23 cellular contexts compared by ENCODE assay signal in genomic region chr4:16729361-16729760, GRCh38.
DNase-seq lines count a peak whose midpoint lies in the region; ATAC-seq and TF ChIP-seq lines count a peak whose summit lies in the region.
"Had no signal": no experiment of that assay in that cellular context is flagged by ENCODE, and none has a peak within 500 bp of the region (broad histone marks: within the 10 kb centered on the region; RNA-seq: fewer than 3 reads in every experiment).

No MANE protein-coding gene starts in this region.

- TF ChIP-seq CTCF in neural progenitor cell (IDR thresholded peaks at IDR 0.05), result no peak

- H3K4me3 ChIP-seq in HAP-1 (no peak overlapping the region), endocrine pancreas (ENCODE audit: control insufficient read depth, insufficient read depth, low read length) (no peak overlapping the region), neural progenitor cell (no peak overlapping the region)
- H3K4me3 ChIP-seq: BLaER1, GM12878, K562 had no signal

- H3K27me3 Mint-ChIP-seq in neural progenitor cell (ENCODE audit: insufficient read depth, low read depth), result no peaks in the 10 kb centered on the region

- in situ Hi-C loops in HAP-1 (cut with MboI; ENCODE audit: low sequenced_read_pairs), result no loop called here

- H3K4me1 ChIP-seq in HAP-1 (peaks cover 41% of the 10 kb centered on the region), endocrine pancreas (ENCODE audit: control insufficient read depth, insufficient read depth, low read length) (peaks cover 4% of the 10 kb centered on the region), neural progenitor cell (peaks cover 27% of the 10 kb centered on the region)
- H3K4me1 ChIP-seq: BLaER1 had no signal

- no peak for ATAC-seq in GM18505 (IDR thresholded peaks at IDR 0.05; ENCODE audit: unreplicated experiment)
- no peak for ATAC-seq in SK-N-SH treated with all-trans-retinoic acid at 6 μM for 48 hours
- ATAC-seq: GM12878, HepG2, K562 had no signal

- H3K9me3 ChIP-seq in HAP-1 (no peaks in the 10 kb centered on the region), endocrine pancreas (ENCODE audit: control insufficient read depth, low read length) (no peaks in the 10 kb centered on the region), neural progenitor cell (ENCODE audit: low read depth) (no peaks in the 10 kb centered on the region)

- peak overlapping the region; percentile 60 for H3K27ac Mint-ChIP-seq in neural progenitor cell
- H3K27ac Mint-ChIP-seq: CD4-positive, alpha-beta T cell had no signal

- H3K36me3 ChIP-seq in HAP-1 (replicated peaks) (no peaks in the 10 kb centered on the region), endocrine pancreas (ENCODE audit: control insufficient read depth, insufficient read depth, low read length) (no peaks in the 10 kb centered on the region), neural progenitor cell (no peaks in the 10 kb centered on the region)
- H3K36me3 ChIP-seq: BLaER1 had no signal

- peak overlapping the region; percentile 46 for H3K4me3 Mint-ChIP-seq in neural progenitor cell
- H3K4me3 Mint-ChIP-seq: CD4-positive, alpha-beta T cell had no signal

- no peaks in the 10 kb centered on the region for H3K27me3 ChIP-seq in HAP-1 (ENCODE audit: low read depth)
- no peaks in the 10 kb centered on the region for H3K27me3 ChIP-seq in endocrine pancreas (ENCODE audit: control insufficient read depth, insufficient read depth, low read length)
- no peaks in the 10 kb centered on the region for H3K27me3 ChIP-seq in neural progenitor cell
- H3K27me3 ChIP-seq: BLaER1 had no signal

- peak overlapping the region; percentile 78 for H2AFZ ChIP-seq in neural progenitor cell (replicated peaks)

- H3K4me1 Mint-ChIP-seq in neural progenitor cell, result peaks cover 55% of the 10 kb centered on the region

- H3F3A ChIP-seq in neural progenitor cell (ENCODE audit: low read depth), result no peaks in the 10 kb centered on the region

- peak overlapping the region; percentile 39 for H3K4me2 ChIP-seq in neural progenitor cell
- H3K4me2 ChIP-seq: BLaER1 had no signal

- TF ChIP-seq POLR2A in GM18505 (IDR thresholded peaks at IDR 0.05; ENCODE audit: borderline replicate concordance, extremely low read depth, insufficient read depth, insufficient read length), result no peak

- H3K36me3 Mint-ChIP-seq in neural progenitor cell, result peaks cover 10% of the 10 kb centered on the region

- H3K9ac ChIP-seq in endocrine pancreas (ENCODE audit: control insufficient read depth, insufficient read depth, low read length) (peak overlapping the region; percentile 36), neural progenitor cell (no peak overlapping the region)
- H3K9ac ChIP-seq: BLaER1 had no signal

- H3K79me2 ChIP-seq in neural progenitor cell (ENCODE audit: low read depth), result no peaks in the 10 kb centered on the region

- H3K27ac ChIP-seq in neural progenitor cell, result no peak overlapping the region
- H3K27ac ChIP-seq: BLaER1, HL-60 had no signal

- no peaks in the 10 kb centered on the region for H4K20me1 ChIP-seq in neural progenitor cell (ENCODE audit: low read depth)
- H4K20me1 ChIP-seq: BLaER1 had no signal

- peak; percentile 62 to 98 for DNase-seq in HAP-1 (ENCODE audit: low spot score in 2 of 2)
- no peak for DNase-seq in neural progenitor cell (ENCODE audit: low spot score)
- no peak for DNase-seq in NCI-H2081 (lab: John Stamatoyannopoulos, UW)
- no peak for DNase-seq in stimulated activated naive CD4-positive, alpha-beta T cell treated with Interleukin-2 at 50 U/mL for 16 hours (lab: John Stamatoyannopoulos, UW)
- DNase-seq: ACHN; CD4-positive, alpha-beta T cell; COR-L47; DND-41; NCI-H1092 treated with DMSO at 0.1 percent for 48 hours; NCI-H146; NCI-H2029; NCI-H226; NCI-H510A treated with DMSO at 0.1 percent for 48 hours; NCI-H748 treated with DMSO at 0.1 percent for 48 hours; NK-92 treated with Interleukin-12 subunit alpha and Interleukin-12 subunit beta, amount 100 ng/mL, for 24 hours had no signal

- peaks cover 12% of the 10 kb centered on the region for H3K9me3 Mint-ChIP-seq in neural progenitor cell

TF ChIP-seq in SK-N-SH treated with all-trans-retinoic acid at 6 μM for 48 hours, 23 proteins besides CTCF, POLR2A, EP300 and RAD21:
- no peak for TF ChIP-seq ZFP30 (CRISPR knock-in tag; IDR thresholded peaks at IDR 0.05)
- TF ChIP-seq ESRRG (CRISPR knock-in tag; IDR thresholded peaks at IDR 0.05), result no peak
- TF ChIP-seq PATZ1 (CRISPR knock-in tag; IDR thresholded peaks at IDR 0.05; ENCODE audit: borderline replicate concordance), result no peak
- no peak for TF ChIP-seq GLIS3 (CRISPR knock-in tag; IDR thresholded peaks at IDR 0.05)
- TF ChIP-seq SNAI2 (CRISPR knock-in tag; IDR thresholded peaks at IDR 0.05), result no peak
- TF ChIP-seq TSHZ2 (CRISPR knock-in tag; IDR thresholded peaks at IDR 0.05), result no peak
- TF ChIP-seq ISL1 (CRISPR knock-in tag; IDR thresholded peaks at IDR 0.05), result no peak
- no peak for TF ChIP-seq TCF4 (CRISPR knock-in tag; IDR thresholded peaks at IDR 0.05; ENCODE audit: borderline replicate concordance)
- TF ChIP-seq, protein P1, sequence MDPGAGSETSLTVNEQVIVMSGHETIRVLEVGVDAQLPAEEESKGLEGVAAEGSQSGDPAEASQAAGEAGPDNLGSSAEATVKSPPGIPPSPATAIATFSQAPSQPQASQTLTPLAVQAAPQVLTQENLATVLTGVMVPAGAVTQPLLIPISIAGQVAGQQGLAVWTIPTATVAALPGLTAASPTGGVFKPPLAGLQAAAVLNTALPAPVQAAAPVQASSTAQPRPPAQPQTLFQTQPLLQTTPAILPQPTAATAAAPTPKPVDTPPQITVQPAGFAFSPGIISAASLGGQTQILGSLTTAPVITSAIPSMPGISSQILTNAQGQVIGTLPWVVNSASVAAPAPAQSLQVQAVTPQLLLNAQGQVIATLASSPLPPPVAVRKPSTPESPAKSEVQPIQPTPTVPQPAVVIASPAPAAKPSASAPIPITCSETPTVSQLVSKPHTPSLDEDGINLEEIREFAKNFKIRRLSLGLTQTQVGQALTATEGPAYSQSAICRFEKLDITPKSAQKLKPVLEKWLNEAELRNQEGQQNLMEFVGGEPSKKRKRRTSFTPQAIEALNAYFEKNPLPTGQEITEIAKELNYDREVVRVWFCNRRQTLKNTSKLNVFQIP (CRISPR knock-in tag; IDR thresholded peaks at IDR 0.05; ENCODE audit: borderline replicate concordance, low read depth), result no peak
- TF ChIP-seq PPARA (CRISPR knock-in tag; IDR thresholded peaks at IDR 0.05; ENCODE audit: borderline replicate concordance), result no peak
TF ChIP-seq in SK-N-SH treated with all-trans-retinoic acid at 6 μM for 48 hours: peak in this region for 0.

Comparison
In these comparisons a context has a peak if more than half of its experiments do, and no peak if none do; other contexts are left out.
1. DNase-seq: peak in HAP-1 (2 of 2); none in neural progenitor cell (single experiment), NCI-H2081 (0 of 2) and stimulated activated naive CD4-positive, alpha-beta T cell treated with Interleukin-2 at 50 U/mL for 16 hours (single experiment).